In genomic region chr17:50908140-50908859, GRCh38 we compare ENCODE assay signal across 1 cellular context.
TF ChIP-seq lines count a peak whose summit lies in the region.

No MANE protein-coding gene starts in this region.

TF ChIP-seq in A549, 52 proteins besides CTCF, POLR2A, EP300 and RAD21:
- TF ChIP-seq KDM1A (IDR thresholded peaks at IDR 0.05; ENCODE audit: low read depth) (peak; percentile 34; the same call in 1 of the 2 replicates), JUN (IDR thresholded peaks at IDR 0.05) (no peak), ZFP36 (IDR thresholded peaks at IDR 0.05; ENCODE audit: borderline replicate concordance, partially characterized antibody) (peak; percentile 95)
